ENCODE assay signal across 17 cellular contexts in the genomic region with DNA sequence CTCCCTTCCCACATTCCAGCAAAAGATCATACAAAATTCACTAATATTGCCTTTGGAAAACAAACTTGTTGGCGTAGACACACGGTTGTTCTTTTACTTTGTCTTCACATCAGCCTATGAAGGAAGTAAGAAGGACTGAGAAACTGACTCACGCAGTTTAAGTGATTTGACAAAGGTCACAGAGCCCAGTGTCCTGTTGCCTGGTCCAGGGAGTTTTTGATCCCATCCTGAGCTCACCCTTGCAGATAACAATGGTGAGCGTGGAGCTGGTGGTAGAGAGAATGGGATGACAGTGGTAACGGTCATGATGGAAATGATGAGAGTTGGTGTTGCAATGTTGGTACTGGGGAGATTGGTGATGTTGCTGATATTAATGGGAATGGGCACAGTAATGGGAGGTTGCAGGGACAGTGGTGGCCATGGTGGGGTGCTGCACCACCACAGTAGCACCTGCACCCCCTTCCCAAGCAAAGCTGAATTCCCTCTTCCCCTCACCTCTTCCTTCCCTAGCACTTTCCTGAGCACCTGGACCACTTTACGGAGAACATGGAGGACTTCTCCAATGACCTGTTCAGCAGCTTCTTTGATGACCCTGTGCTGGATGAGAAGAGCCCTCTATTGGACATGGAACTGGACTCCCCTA. TPM values are rescaled to one million over a fixed set of nuclear protein-coding genes. Genes with fewer than 3 reads are reported as not detected.
DNase-seq lines count a peak whose midpoint lies in the region; ATAC-seq and TF ChIP-seq lines count a peak whose summit lies in the region.
"Had no signal": no experiment of that assay in that cellular context is flagged by ENCODE, and none has a peak within 500 bp of the region (broad histone marks: within the 10 kb centered on the region; RNA-seq: fewer than 3 reads in every experiment).

No MANE protein-coding gene starts in this region.

- H3K4me3 Mint-ChIP-seq in mesothelial cell of epicardium = no peak overlapping the region
- H3K4me3 Mint-ChIP-seq: activated B cell treated with CpG ODN at 0.5 μM for 24 hours; activated naive CD4-positive, alpha-beta T cell treated with anti-CD3 and anti-CD28 coated beads, Interleukin-2, amount 10 ng/mL, durations not matched to agents 7 days and 5 days; effector memory CD8-positive, alpha-beta T cell had no signal

- no peak; a peak in 1 of 6 replicates for TF ChIP-seq CTCF in HCT116 (IDR thresholded peaks at IDR 0.05 in 2 of 3, conservative IDR thresholded peaks at IDR 0.05 in 1 of 3; ENCODE audit: borderline replicate concordance in 1 of 3, insufficient read depth in 1 of 3, low read depth in 2 of 3, low read length in 2 of 3)
- TF ChIP-seq CTCF in mesothelial cell of epicardium (IDR thresholded peaks at IDR 0.05; ENCODE audit: unreplicated experiment) = no peak

- intact Hi-C loops in HCT116 (cut with micrococcal nuclease) (no loop called here), left ventricle myocardium superior (cut with micrococcal nuclease) (no loop called here), sciatic nerve (cut with DNase I) (no loop called here)

- H3K9me2 ChIP-seq in HCT116 (ENCODE audit: insufficient read depth) = no peaks in the 10 kb centered on the region

- H4K20me1 ChIP-seq in HCT116 (ENCODE audit: insufficient read depth) = no peaks in the 10 kb centered on the region

- DNase-seq in AG08395 (ENCODE audit: low spot score) = peak; percentile 15
- DNase-seq in HCT116 (ENCODE audit: low read depth, low spot score) = no peak
- no peak for DNase-seq in adipocyte (ENCODE audit: low read depth)
- DNase-seq in mesothelial cell of epicardium (ENCODE audit: low spot score in 2 of 2, unreplicated experiment in 2 of 2) = no peak
- DNase-seq in left ventricle myocardium superior = no peak
- DNase-seq in MV-4-11 (lab: John Stamatoyannopoulos, UW) = no peak
- no peak for DNase-seq in sciatic nerve (ENCODE audit: low spot score)
- no peak for DNase-seq in hippocampal formation (lab: John Stamatoyannopoulos, UW)
- DNase-seq: activated B cell treated with CpG ODN at 0.5 μM for 24 hours; activated naive CD4-positive, alpha-beta T cell treated with anti-CD3 and anti-CD28 coated beads, Interleukin-2, amount 10 ng/mL, durations not matched to agents 7 days and 5 days; BE2C; effector memory CD8-positive, alpha-beta T cell; foreskin melanocyte; NCI-H1092 treated with DMSO at 0.1 percent for 48 hours; occipital lobe; small intestine; stimulated activated naive CD8-positive, alpha-beta T cell treated with anti-CD3 and anti-CD28 coated beads, Interleukin-15, Interleukin-2, amounts not matched to agents 100 U/mL and 50 U/mL, for 24 hours had no signal

- H3K4me3 ChIP-seq in HCT116 (replicated peaks in 1 of 2; ENCODE audit: low read depth in 1 of 2, low read length in 2 of 2) (no peak overlapping the region), adipocyte (ENCODE audit: low read length) (peak overlapping the region; percentile 58)

- no peaks in the 10 kb centered on the region for H3K9me3 Mint-ChIP-seq in mesothelial cell of epicardium
- H3K9me3 Mint-ChIP-seq: activated B cell treated with CpG ODN at 0.5 μM for 24 hours; activated naive CD4-positive, alpha-beta T cell treated with anti-CD3 and anti-CD28 coated beads, Interleukin-2, amount 10 ng/mL, durations not matched to agents 7 days and 5 days; effector memory CD8-positive, alpha-beta T cell had no signal

- no peaks in the 10 kb centered on the region for H3K79me2 ChIP-seq in HCT116 (ENCODE audit: insufficient read depth, low read length)

- H3K36me3 ChIP-seq in HCT116 (ENCODE audit: control insufficient read depth in 1 of 2, insufficient read depth in 2 of 2, low read length in 2 of 2) (no peaks in the 10 kb centered on the region), adipocyte (ENCODE audit: control insufficient read depth, insufficient read depth, low read length, severe bottlenecking) (peaks cover 19% of the 10 kb centered on the region)
- H3K36me3 ChIP-seq: BE2C had no signal

- no peak overlapping the region for H3K27ac ChIP-seq in HCT116 (ENCODE audit: low read depth, low read length)

- no TSS peak for BruUV-seq in HCT116 (replicated peaks; lab: Mats Ljungman, UMichigan)

- H3K4me1 ChIP-seq in HCT116 (ENCODE audit: control insufficient read depth in 1 of 2, insufficient read depth in 2 of 2, low read length in 2 of 2) = peaks cover 0 to 17% of the 10 kb centered on the region in 2 experiments; a peak in 2 of 4 replicates
- peaks cover 45% of the 10 kb centered on the region for H3K4me1 ChIP-seq in adipocyte (ENCODE audit: control insufficient read depth, insufficient read depth, low read length)
- H3K4me1 ChIP-seq: BE2C had no signal

- no peak for TF ChIP-seq RAD21 in HCT116 (IDR thresholded peaks at IDR 0.05; ENCODE audit: low read depth)

- H2AFZ ChIP-seq in HCT116 (ENCODE audit: low read depth, low read length, poor library complexity, severe bottlenecking) = no peak overlapping the region

- peaks cover 26% of the 10 kb centered on the region for H3K4me1 Mint-ChIP-seq in mesothelial cell of epicardium

- peaks cover 3% of the 10 kb centered on the region for H3K36me3 Mint-ChIP-seq in mesothelial cell of epicardium
- H3K36me3 Mint-ChIP-seq: activated naive CD4-positive, alpha-beta T cell treated with anti-CD3 and anti-CD28 coated beads, Interleukin-2, amount 10 ng/mL, durations not matched to agents 7 days and 5 days had no signal

- H3K27me3 Mint-ChIP-seq in mesothelial cell of epicardium (ENCODE audit: low read depth) = no peaks in the 10 kb centered on the region

- RAD21 ChIA-PET in HCT116 (lab: Charles Lee; ENCODE audit: low non-redundant PET in 1 of 2, low total read pairs in 2 of 2, uncharacterized antibody in 2 of 2, unreplicated experiment in 2 of 2) = no interaction called here

- POLR2A ChIA-PET in HCT116 (lab: Charles Lee) = interaction anchor here (0.5 kb wide), 1 partner anchor 21 kb away, joined by 3 read pairs; no protein-coding TSS in a partner anchor

- H3K27me3 ChIP-seq in HCT116 (ENCODE audit: insufficient read depth, low read length) = no peaks in the 10 kb centered on the region
- no peaks in the 10 kb centered on the region for H3K27me3 ChIP-seq in adipocyte (replicated peaks; ENCODE audit: control insufficient read depth, insufficient read depth, low read length)
- H3K27me3 ChIP-seq: BE2C had no signal

- H3K9ac ChIP-seq in HCT116 (ENCODE audit: low read length) = no peak overlapping the region
- peak overlapping the region; percentile 38 for H3K9ac ChIP-seq in adipocyte (ENCODE audit: low read length)

- H3K9me3 ChIP-seq in HCT116 (ENCODE audit: control insufficient read depth in 1 of 2, insufficient read depth in 1 of 2, low read depth in 1 of 2, low read length in 2 of 2) (no peaks in the 10 kb centered on the region), adipocyte (ENCODE audit: control insufficient read depth, low read length) (no peaks in the 10 kb centered on the region)
- H3K9me3 ChIP-seq: BE2C had no signal

- peak overlapping the region; percentile 6; the same call in 1 of the 2 replicates for H3K4me2 ChIP-seq in HCT116 (ENCODE audit: low read length)

- ATAC-seq in HCT116 = no peak; the same call in 1 of the 2 replicates
- no peak for ATAC-seq in left ventricle myocardium superior
- ATAC-seq in sciatic nerve = no peak
- ATAC-seq: effector memory CD8-positive, alpha-beta T cell; stimulated activated naive CD8-positive, alpha-beta T cell treated with anti-CD3 and anti-CD28 coated beads, Interleukin-15, Interleukin-2, amounts not matched to agents 100 U/mL and 50 U/mL, for 24 hours had no signal

- CTCF ChIA-PET in HCT116 (lab: Charles Lee) = interaction anchor here (0.9 to 1.5 kb wide), 2 partner anchors 9 to 10 kb away, joined by 4 to 7 read pairs; no protein-coding TSS in a partner anchor

- TF ChIP-seq POLR2A in HCT116 (IDR thresholded peaks at IDR 0.05; ENCODE audit: borderline replicate concordance, extremely low read depth, insufficient read depth, insufficient read length) = no peak

- H3K27ac Mint-ChIP-seq in mesothelial cell of epicardium = peak overlapping the region; percentile 15
- H3K27ac Mint-ChIP-seq: activated B cell treated with CpG ODN at 0.5 μM for 24 hours; activated naive CD4-positive, alpha-beta T cell treated with anti-CD3 and anti-CD28 coated beads, Interleukin-2, amount 10 ng/mL, durations not matched to agents 7 days and 5 days; effector memory CD8-positive, alpha-beta T cell had no signal

TF ChIP-seq in HCT116, 20 proteins besides CTCF, POLR2A, EP300 and RAD21:
- no peak for TF ChIP-seq SRF (IDR thresholded peaks at IDR 0.05; ENCODE audit: low read depth)
- no peak for TF ChIP-seq TCF7L2 (IDR thresholded peaks at IDR 0.05; ENCODE audit: borderline replicate concordance, extremely low read depth, insufficient read depth, insufficient read length)
- no peak for TF ChIP-seq YY1 (IDR thresholded peaks at IDR 0.05; ENCODE audit: extremely low read depth, insufficient replicate concordance, low read depth, low read length)
- TF ChIP-seq FOSL1 (IDR thresholded peaks at IDR 0.05; ENCODE audit: low read depth) = no peak
- TF ChIP-seq EGR1 (IDR thresholded peaks at IDR 0.05; ENCODE audit: low read depth) = no peak
TF ChIP-seq in HCT116: peak in this region for 0.

RNA-seq across cellular contexts. Expression of gene CREB3L1, which starts 22.1 kb away (rescaled TPM):
- 0.37 TPM for total RNA-seq in HCT116 (2021; ENCODE audit: unreplicated experiment)
- polyA plus RNA-seq in HCT116 (2012) = 0.29 and 0.30 TPM in 2 replicates
- total RNA-seq in mesothelial cell of epicardium = 34.5 to 43.0 TPM (median 36.3 TPM) in 3 replicates
- 56.0 TPM for total RNA-seq in left ventricle myocardium superior
- total RNA-seq in sciatic nerve = 20.8 TPM
- total RNA-seq: activated B cell treated with CpG ODN at 0.5 μM for 24 hours had no signal

RNA-seq across cellular contexts. Expression of gene DGKZ, which starts 47.7 kb away (rescaled TPM):
- 70.2 TPM for total RNA-seq in HCT116 (2021; ENCODE audit: unreplicated experiment)
- 67.3 and 69.5 TPM in 2 replicates for polyA plus RNA-seq in HCT116 (2012)
- total RNA-seq in mesothelial cell of epicardium = 46.3 to 50.6 TPM (median 46.5 TPM) in 3 replicates
- total RNA-seq in left ventricle myocardium superior = 71.7 TPM
- total RNA-seq in sciatic nerve = 45.5 TPM

Comparison
In these comparisons a context has a peak if more than half of its experiments do, and no peak if none do; other contexts are left out.
1. RNA of gene CREB3L1, which starts 22.1 kb away (total RNA-seq): 56.0 TPM in left ventricle myocardium superior (single experiment), 34.5 to 43.0 TPM in mesothelial cell of epicardium and 20.8 TPM in sciatic nerve (single experiment); 0.37 TPM in HCT116 (single experiment); every median in the first group is over 10 times any median in the second.